ENCODE assay signal across 12 cellular contexts in the genomic region with DNA sequence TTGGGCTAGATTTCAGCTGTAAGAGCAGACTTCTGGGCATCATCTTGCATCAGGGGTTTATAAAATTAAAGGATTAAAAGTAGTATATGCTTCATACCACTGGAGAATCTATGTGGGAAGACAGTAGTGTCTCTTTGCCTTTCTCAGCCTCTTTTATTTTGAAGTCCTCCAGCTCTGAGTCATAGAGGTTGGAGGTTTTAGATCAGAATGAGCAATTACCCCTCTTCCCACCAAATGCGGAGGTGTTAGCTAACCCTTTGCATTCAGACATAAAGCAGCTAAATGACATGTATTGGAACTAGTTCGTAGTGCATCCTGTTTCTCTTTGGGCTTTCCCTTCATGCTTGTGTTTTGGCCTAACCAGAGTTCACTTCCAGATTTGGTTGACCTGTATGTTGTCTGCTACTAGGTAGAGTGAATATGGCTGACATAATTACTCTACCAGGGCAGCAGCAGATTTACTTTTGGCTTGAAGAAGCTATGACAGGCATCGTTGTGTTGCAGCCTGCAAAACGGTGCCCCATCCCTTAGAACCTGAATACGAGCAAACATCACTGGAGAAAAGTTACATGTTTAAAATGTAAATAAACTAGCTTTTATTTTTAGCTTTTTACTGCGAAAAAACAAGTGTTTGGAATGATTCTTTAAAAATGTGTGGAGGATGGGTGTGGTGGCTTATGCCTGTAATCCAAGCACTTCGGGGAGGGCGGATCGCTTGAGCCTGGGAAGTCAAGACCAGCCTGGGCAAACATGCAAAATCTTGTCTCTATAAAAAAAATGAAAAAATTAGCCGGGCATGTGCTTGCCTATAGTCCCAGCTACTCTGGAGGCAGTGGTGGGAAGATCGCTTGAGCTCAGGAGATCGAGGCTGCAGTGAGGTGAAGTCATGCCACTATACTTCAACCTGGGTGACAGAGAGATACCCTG.
DNase-seq lines count a peak whose midpoint lies in the region; ATAC-seq, FAIRE-seq and TF ChIP-seq lines count a peak whose summit lies in the region.
"Had no signal": no experiment of that assay in that cellular context is flagged by ENCODE, and none has a peak within 500 bp of the region (broad histone marks: within the 10 kb centered on the region; RNA-seq: fewer than 3 reads in every experiment).

No MANE protein-coding gene starts in this region.

- TF ChIP-seq CTCF in GM12878 (IDR thresholded peaks at IDR 0.05 in 2 of 3, conservative IDR thresholded peaks at IDR 0.05 in 1 of 3; ENCODE audit: control insufficient read depth in 2 of 3, extremely low read depth in 1 of 3, insufficient read depth in 1 of 3, low read depth in 3 of 3, low read length in 3 of 3) (no peak), ovary (IDR thresholded peaks at IDR 0.05) (no peak)

- 64% methylated on average over 12 of the region's 12 CpGs for WGBS in GM12878 (ENCODE audit: insufficient coverage, insufficient replicate concordance, low lambda C conversion rate, missing lambda C conversion rate)
- WGBS in ovary, 3 donors: 90 to 92% (median 91%) methylated on average over 12 of the region's 12 CpGs

- POLR2A ChIA-PET in GM12878 (lab: Charles Lee): interaction anchor here (1.0 to 1.4 kb wide), 3 partner anchors 28 to 87 kb away, joined by 3 read pairs; no protein-coding TSS in a partner anchor

- peak; percentile 83 for FAIRE-seq in GM12878 (lab: Jason Lieb, UNC)
- FAIRE-seq: endometrium had no signal

- H3K4me1 ChIP-seq in GM12878 (ENCODE audit: control insufficient read depth, insufficient read depth, low read length) (no peaks in the 10 kb centered on the region), ovary (ENCODE audit: insufficient read depth) (no peaks in the 10 kb centered on the region)
- H3K4me1 ChIP-seq: thyroid gland had no signal

- TF ChIP-seq POLR2A in GM12878 (IDR thresholded peaks at IDR 0.05; ENCODE audit: low read depth, low read length) (no peak), ovary (IDR thresholded peaks at IDR 0.05) (no peak)

- intact Hi-C loops in GM12878 (cut with micrococcal nuclease; ENCODE audit: unreplicated experiment) (no loop called here), ovary (cut with DNase I) (no loop called here)

- no peaks in the 10 kb centered on the region; a peak in 1 of 4 replicates for H3K36me3 ChIP-seq in GM12878 (ENCODE audit: control insufficient read depth in 2 of 2, insufficient read depth in 2 of 2, low read length in 1 of 2)
- no peaks in the 10 kb centered on the region for H3K36me3 ChIP-seq in ovary

- in situ Hi-C loops in GM12878 (cut with MboI): no loop called here

- SMC1A ChIA-PET in GM12878 (lab: Charles Lee; ENCODE audit: uncharacterized antibody, unreplicated experiment): interaction anchor here (0.6 to 3.0 kb wide), 11 partner anchors 10 to 174 kb away, joined by 3 to 17 read pairs (median 5); no protein-coding TSS in a partner anchor

- 0 out of 2 replicates have a peak, but pooled peaks have one; percentile 7 for TF ChIP-seq RAD21 in GM12878 (IDR thresholded peaks at IDR 0.05; ENCODE audit: insufficient read depth, low read depth, low read length)

- no peaks in the 10 kb centered on the region for H3K9me3 ChIP-seq in GM12878 (replicated peaks; ENCODE audit: control insufficient read depth, insufficient read depth, low read length)
- no peaks in the 10 kb centered on the region for H3K9me3 ChIP-seq in ovary
- H3K9me3 ChIP-seq: thyroid gland had no signal

- peak; percentile 1 to 2 for DNase-seq in stimulated activated CD4-positive, alpha-beta T cell treated with anti-CD3 and anti-CD28 coated beads, Interleukin-15, amount 100 ng/mL, for 48 hours (ENCODE audit: low read depth in 2 of 2)
- no peak for DNase-seq in stimulated activated CD4-positive, alpha-beta T cell treated with anti-CD3 and anti-CD28 coated beads, Interleukin-4, amount 100 ng/mL, for 1 hour
- peak; percentile 30 for DNase-seq in GM12878 (ENCODE audit: low read depth, low spot score)
- no peak for DNase-seq in DMS114 treated with DMSO at 0.1 percent for 48 hours (lab: John Stamatoyannopoulos, UW; ENCODE audit: unreplicated experiment)
- DNase-seq in central memory CD4-positive, alpha-beta T cell: no peak
- DNase-seq in islet precursor cell: no peak
- no peak for DNase-seq in ovary
- DNase-seq: DND-41, thyroid gland had no signal

- no peak overlapping the region for H2AFZ ChIP-seq in GM12878 (ENCODE audit: control insufficient read depth, low read depth, low read length)

- ATAC-seq in HG03039 (IDR thresholded peaks at IDR 0.05; ENCODE audit: unreplicated experiment) (peak; percentile 89), GM12878 (peak; percentile 94)

- H3K4me2 ChIP-seq in GM12878 (ENCODE audit: control insufficient read depth, insufficient read depth): no peak overlapping the region
- H3K4me2 ChIP-seq: KMS-11 had no signal

- no peak overlapping the region for H3K4me3 ChIP-seq in GM12878
- H3K4me3 ChIP-seq in ovary: no peak overlapping the region
- H3K4me3 ChIP-seq: thyroid gland had no signal

- H4K20me1 ChIP-seq in GM12878 (ENCODE audit: control insufficient read depth, insufficient read depth): no peaks in the 10 kb centered on the region

- TF ChIP-seq EP300 in GM12878 (IDR thresholded peaks at IDR 0.05; ENCODE audit: borderline replicate concordance in 1 of 2, control insufficient read depth in 1 of 2, low read depth in 2 of 2, low read length in 2 of 2) (peak in 1 of 2 experiments; percentile 29; a peak in 1 of 4 replicates), ovary (IDR thresholded peaks at IDR 0.05) (no peak)

- CTCF ChIA-PET in GM12878 (lab: Yijun Ruan, JAX): interaction anchor here (0.8 to 2.5 kb wide), 8 partner anchors 10 to 62 kb away, joined by 3 to 10 read pairs (median 4); no protein-coding TSS in a partner anchor

- BruUV-seq in GM12878 (replicated peaks; lab: Mats Ljungman, UMichigan): no TSS peak

- H3K9ac ChIP-seq in GM12878 (ENCODE audit: control insufficient read depth, insufficient read depth, low read length): no peak overlapping the region
- H3K9ac ChIP-seq: KMS-11 had no signal

- RAD21 ChIA-PET in GM12878 (lab: Charles Lee; ENCODE audit: unreplicated experiment): interaction anchor here (0.7 to 1.6 kb wide), 6 partner anchors 16 to 81 kb away, joined by 3 read pairs; no protein-coding TSS in a partner anchor

- H3K27me3 ChIP-seq in GM12878 (replicated peaks in 1 of 2; ENCODE audit: control insufficient read depth in 2 of 2, insufficient read depth in 2 of 2, low read length in 1 of 2) (no peaks in the 10 kb centered on the region), ovary (no peaks in the 10 kb centered on the region)
- H3K27me3 ChIP-seq: thyroid gland had no signal

- H3K79me2 ChIP-seq in GM12878 (ENCODE audit: control insufficient read depth, insufficient read depth, low read length): no peaks in the 10 kb centered on the region

- H3K27ac ChIP-seq in GM12878 (ENCODE audit: control insufficient read depth, insufficient read depth) (no peak overlapping the region), ovary (no peak overlapping the region)
- H3K27ac ChIP-seq: KMS-11, thyroid gland had no signal

TF ChIP-seq in GM12878, 131 proteins besides CTCF, POLR2A, EP300 and RAD21 (continues in another document):
- no peak for TF ChIP-seq RELA (IDR thresholded peaks at IDR 0.05; ENCODE audit: borderline replicate concordance, partially characterized antibody)
- no peak for TF ChIP-seq NFYA (IDR thresholded peaks at IDR 0.05; ENCODE audit: borderline replicate concordance, low read depth, low read length)
- TF ChIP-seq DPF2 (IDR thresholded peaks at IDR 0.05): peak; percentile 79
- TF ChIP-seq FOXK2 (IDR thresholded peaks at IDR 0.05): no peak
- TF ChIP-seq, protein P1, sequence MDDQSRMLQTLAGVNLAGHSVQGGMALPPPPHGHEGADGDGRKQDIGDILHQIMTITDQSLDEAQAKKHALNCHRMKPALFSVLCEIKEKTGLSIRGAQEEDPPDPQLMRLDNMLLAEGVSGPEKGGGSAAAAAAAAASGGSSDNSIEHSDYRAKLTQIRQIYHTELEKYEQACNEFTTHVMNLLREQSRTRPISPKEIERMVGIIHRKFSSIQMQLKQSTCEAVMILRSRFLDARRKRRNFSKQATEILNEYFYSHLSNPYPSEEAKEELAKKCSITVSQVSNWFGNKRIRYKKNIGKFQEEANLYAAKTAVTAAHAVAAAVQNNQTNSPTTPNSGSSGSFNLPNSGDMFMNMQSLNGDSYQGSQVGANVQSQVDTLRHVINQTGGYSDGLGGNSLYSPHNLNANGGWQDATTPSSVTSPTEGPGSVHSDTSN (IDR thresholded peaks at IDR 0.05; ENCODE audit: insufficient replicate concordance, low read depth, low read length): no peak
- TF ChIP-seq TCF3 (IDR thresholded peaks at IDR 0.05; ENCODE audit: borderline replicate concordance, insufficient read depth, low read depth, low read length): no peak
- TF ChIP-seq HCFC1 (IDR thresholded peaks at IDR 0.05; ENCODE audit: low read length): no peak
- no peak for TF ChIP-seq ZZZ3 (IDR thresholded peaks at IDR 0.05; ENCODE audit: control insufficient read depth, insufficient read length, low read depth)
- TF ChIP-seq, protein P2, sequence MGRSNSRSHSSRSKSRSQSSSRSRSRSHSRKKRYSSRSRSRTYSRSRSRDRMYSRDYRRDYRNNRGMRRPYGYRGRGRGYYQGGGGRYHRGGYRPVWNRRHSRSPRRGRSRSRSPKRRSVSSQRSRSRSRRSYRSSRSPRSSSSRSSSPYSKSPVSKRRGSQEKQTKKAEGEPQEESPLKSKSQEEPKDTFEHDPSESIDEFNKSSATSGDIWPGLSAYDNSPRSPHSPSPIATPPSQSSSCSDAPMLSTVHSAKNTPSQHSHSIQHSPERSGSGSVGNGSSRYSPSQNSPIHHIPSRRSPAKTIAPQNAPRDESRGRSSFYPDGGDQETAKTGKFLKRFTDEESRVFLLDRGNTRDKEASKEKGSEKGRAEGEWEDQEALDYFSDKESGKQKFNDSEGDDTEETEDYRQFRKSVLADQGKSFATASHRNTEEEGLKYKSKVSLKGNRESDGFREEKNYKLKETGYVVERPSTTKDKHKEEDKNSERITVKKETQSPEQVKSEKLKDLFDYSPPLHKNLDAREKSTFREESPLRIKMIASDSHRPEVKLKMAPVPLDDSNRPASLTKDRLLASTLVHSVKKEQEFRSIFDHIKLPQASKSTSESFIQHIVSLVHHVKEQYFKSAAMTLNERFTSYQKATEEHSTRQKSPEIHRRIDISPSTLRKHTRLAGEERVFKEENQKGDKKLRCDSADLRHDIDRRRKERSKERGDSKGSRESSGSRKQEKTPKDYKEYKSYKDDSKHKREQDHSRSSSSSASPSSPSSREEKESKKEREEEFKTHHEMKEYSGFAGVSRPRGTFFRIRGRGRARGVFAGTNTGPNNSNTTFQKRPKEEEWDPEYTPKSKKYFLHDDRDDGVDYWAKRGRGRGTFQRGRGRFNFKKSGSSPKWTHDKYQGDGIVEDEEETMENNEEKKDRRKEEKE (IDR thresholded peaks at IDR 0.05): no peak

Comparison
In these comparisons a context has a peak if more than half of its experiments do, and no peak if none do; other contexts are left out.
1. DNase-seq: peak in stimulated activated CD4-positive, alpha-beta T cell treated with anti-CD3 and anti-CD28 coated beads, Interleukin-15, amount 100 ng/mL, for 48 hours (2 of 2) and GM12878 (single experiment); none in stimulated activated CD4-positive, alpha-beta T cell treated with anti-CD3 and anti-CD28 coated beads, Interleukin-4, amount 100 ng/mL, for 1 hour (single experiment), DMS114 treated with DMSO at 0.1 percent for 48 hours (single experiment), central memory CD4-positive, alpha-beta T cell (single experiment), islet precursor cell (single experiment) and ovary (0 of 5).